17 cellular contexts compared by ENCODE assay signal in genomic region chr17:34798581-34798980, GRCh38.
DNase-seq lines count a peak whose midpoint lies in the region; ATAC-seq and TF ChIP-seq lines count a peak whose summit lies in the region.
"Had no signal": no experiment of that assay in that cellular context is flagged by ENCODE, and none has a peak within 500 bp of the region (broad histone marks: within the 10 kb centered on the region; RNA-seq: fewer than 3 reads in every experiment).

No MANE protein-coding gene starts in this region.

- H3K27ac Mint-ChIP-seq in CD14-positive monocyte, result no peak overlapping the region
- H3K27ac Mint-ChIP-seq: CD4-positive, alpha-beta T cell; T-helper 1 cell treated with Interleukin-12 subunit alpha and Interleukin-12 subunit beta and Interleukin-4 antibody, amounts not matched to agents 30 μg/mL and 1 μg/mL, for 36 hours had no signal

- H3K4me1 Mint-ChIP-seq in CD14-positive monocyte, result no peaks in the 10 kb centered on the region

- no peak for TF ChIP-seq CTCF in CD14-positive monocyte (IDR thresholded peaks at IDR 0.05)

- peaks cover 4 to 12% (median 8%) of the 10 kb centered on the region in 3 donors for H3K27me3 Mint-ChIP-seq in CD14-positive monocyte (ENCODE audit: low read depth in 3 of 3)

- H3K36me3 Mint-ChIP-seq in CD14-positive monocyte, result no peaks in the 10 kb centered on the region

- ATAC-seq in HG02588 (IDR thresholded peaks at IDR 0.05; ENCODE audit: unreplicated experiment) (no peak), HG02759 (IDR thresholded peaks at IDR 0.05; ENCODE audit: unreplicated experiment) (no peak)

- H3K4me3 ChIP-seq in H7 (ENCODE audit: insufficient read depth, low read depth, low read length), result no peak overlapping the region
- no peak overlapping the region for H3K4me3 ChIP-seq in NT2/D1 (ENCODE audit: insufficient read length, low read depth)

- H3K9me3 Mint-ChIP-seq in CD14-positive monocyte, result peaks cover 0 to 7% (median 2%) of the 10 kb centered on the region in 7 donors
- H3K9me3 Mint-ChIP-seq: T-helper 1 cell treated with Interleukin-12 subunit alpha and Interleukin-12 subunit beta and Interleukin-4 antibody, amounts not matched to agents 30 μg/mL and 1 μg/mL, for 36 hours had no signal

- no peak overlapping the region for H3K4me3 Mint-ChIP-seq in CD14-positive monocyte
- H3K4me3 Mint-ChIP-seq: CD4-positive, alpha-beta T cell; T-helper 1 cell treated with Interleukin-12 subunit alpha and Interleukin-12 subunit beta and Interleukin-4 antibody, amounts not matched to agents 30 μg/mL and 1 μg/mL, for 36 hours had no signal

- no peak overlapping the region for H3K9ac ChIP-seq in NT2/D1 (ENCODE audit: insufficient read length, low read depth)

- H3K36me3 ChIP-seq in H7 (replicated peaks; ENCODE audit: control insufficient read depth, insufficient read depth, low read length), result no peaks in the 10 kb centered on the region
- H3K36me3 ChIP-seq in NT2/D1 (ENCODE audit: insufficient read depth, insufficient read length, low read length), result no peaks in the 10 kb centered on the region

- H3K27me3 ChIP-seq in H7 (ENCODE audit: control insufficient read depth, insufficient read depth, low read length) (peaks cover 55% of the 10 kb centered on the region; the same call in 1 of the 2 replicates), NT2/D1 (ENCODE audit: insufficient read depth, insufficient read length) (peaks cover 91% of the 10 kb centered on the region)

- DNase-seq in H7, result peak; percentile 71
- DNase-seq in NCI-H146 (lab: John Stamatoyannopoulos, UW), result peak; percentile 48
- peak; percentile 76 for DNase-seq in NT2/D1 (ENCODE audit: low read depth, low spot score)
- peak; percentile 61 for DNase-seq in iPS-NIHi11 (ENCODE audit: low spot score)
- DNase-seq in CD14-positive monocyte (ENCODE audit: low spot score), result no peak
- DNase-seq: ACHN; CD4-positive, alpha-beta T cell; DMS79 treated with DMSO at 0.1 percent for 48 hours; GDM1; IMR-90; Kasumi-1; NCI-H1694 treated with DMSO at 0.1 percent for 48 hours; NCI-H526 treated with DMSO at 0.1 percent for 48 hours; SHP77 had no signal

- H3K9me3 ChIP-seq in NT2/D1 (ENCODE audit: insufficient read depth, low read length), result peaks cover 23% of the 10 kb centered on the region; the same call in 1 of the 2 replicates

- intact Hi-C loops in CD14-positive monocyte (cut with micrococcal nuclease), result no loop called here

- H3K4me1 ChIP-seq in NT2/D1 (ENCODE audit: insufficient read depth, insufficient read length), result peaks cover 10% of the 10 kb centered on the region
